8 cellular contexts compared by ENCODE assay signal in the genomic region with DNA sequence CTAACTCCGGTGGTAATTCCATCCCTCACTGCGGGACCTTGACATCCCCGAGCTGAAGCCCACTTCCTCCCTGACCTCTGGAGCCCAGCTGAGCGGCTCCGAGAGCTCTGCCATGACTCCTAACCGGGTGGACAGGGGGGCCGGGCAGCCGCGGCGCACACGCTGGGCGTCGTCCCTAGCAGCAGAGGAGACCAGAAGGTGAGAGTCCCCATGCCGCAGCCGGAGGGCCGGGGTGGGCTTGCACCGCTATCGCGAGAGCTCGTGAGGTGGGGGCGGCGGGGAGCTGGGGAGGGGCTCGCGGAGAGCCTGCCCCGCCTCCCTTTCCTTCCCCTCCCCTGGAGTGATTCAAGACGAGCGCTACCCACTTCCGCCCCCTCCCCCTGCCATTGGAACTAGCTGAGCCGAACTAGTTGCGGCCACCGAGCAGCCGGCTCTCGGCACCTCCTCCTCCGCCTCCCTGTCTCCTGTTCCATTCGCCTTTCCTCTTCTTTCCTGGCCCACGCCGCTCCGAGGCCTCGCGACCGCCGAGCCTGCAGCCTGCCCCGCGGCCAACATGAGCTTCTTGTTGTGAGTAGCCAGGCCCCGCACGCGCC. TPM values are rescaled to one million over a fixed set of nuclear protein-coding genes. Genes with fewer than 3 reads are reported as not detected.
DNase-seq lines count a peak whose midpoint lies in the region; ATAC-seq and TF ChIP-seq lines count a peak whose summit lies in the region.

A gene (plus strand): TSS at position 386 of the 593 bp plus-strand sequence. CDS start 168 bp downstream, at position 554.

- H3K4me1 ChIP-seq in OCI-LY1 (ENCODE audit: insufficient read depth, low read length, severe bottlenecking) (peaks cover 46% of the 10 kb centered on the region), mononuclear cell (ENCODE audit: insufficient read depth, low read length) (peaks cover 21% of the 10 kb centered on the region)

- H3K36me3 ChIP-seq in OCI-LY1 (ENCODE audit: insufficient read depth, low read length), result peaks cover 20% of the 10 kb centered on the region; the same call in 1 of the 2 replicates

- TF ChIP-seq CTCF in OCI-LY1 (IDR thresholded peaks at IDR 0.05; ENCODE audit: low read length), result no peak

- H3K4me2 ChIP-seq in OCI-LY1 (ENCODE audit: low read length), result peak within 1 kb of the TSS; percentile 94

- H3K9me2 ChIP-seq in OCI-LY1 (ENCODE audit: low read depth, low read length), result no peaks in the 10 kb centered on the region

- in situ Hi-C loops in Caki2 (cut with HindIII; ENCODE audit: low pct_unique_long_range_greater_than_20kb, low sequenced_read_pairs), result no loop called here

- H3K9me3 ChIP-seq in OCI-LY1 (ENCODE audit: low read length) (no peaks in the 10 kb centered on the region), mononuclear cell (ENCODE audit: low read depth, low read length) (no peaks in the 10 kb centered on the region)

- peak within 1 kb of the TSS; percentile 82 for H3K9ac ChIP-seq in OCI-LY1 (ENCODE audit: low read length)

- DNase-seq in Caki2 (ENCODE audit: low read depth), result peak; percentile 78
- DNase-seq in HT-29 (ENCODE audit: low spot score), result peak; percentile 82
- DNase-seq in activated CD8-positive, alpha-beta memory T cell treated with anti-CD3 and anti-CD28 coated beads, Interleukin-2, amount 50 U/mL, for 48 hours, result peak; percentile 87
- DNase-seq in epidermal melanocyte (ENCODE audit: insufficient read length, low spot score), result peak; percentile 75
- peak; percentile 67 to 68 for DNase-seq in stimulated activated CD8-positive, alpha-beta memory T cell treated with anti-CD3 and anti-CD28 coated beads, Interleukin-4, amount 100 ng/mL, for 1 hour (ENCODE audit: low read depth in 2 of 2, low spot score in 1 of 2)

- peak; percentile 69 for ATAC-seq in GM19468 (IDR thresholded peaks at IDR 0.05; ENCODE audit: extremely low read depth, unreplicated experiment)

- H3K79me2 ChIP-seq in OCI-LY1 (ENCODE audit: insufficient read depth, low read length), result peaks cover 45% of the 10 kb centered on the region

- H3K4me3 ChIP-seq in OCI-LY1 (ENCODE audit: low read depth, low read length, poor library complexity, severe bottlenecking) (peak within 1 kb of the TSS; percentile 91), mononuclear cell (ENCODE audit: low read length) (peak within 1 kb of the TSS; percentile 71)

- peak within 1 kb of the TSS; percentile 70; the same call in 1 of the 2 replicates for H2AFZ ChIP-seq in OCI-LY1 (ENCODE audit: low read length)

- H3K27me3 ChIP-seq in OCI-LY1 (ENCODE audit: insufficient read depth, low read length) (no peaks in the 10 kb centered on the region), mononuclear cell (ENCODE audit: insufficient read depth, low read length) (no peaks in the 10 kb centered on the region)

- H3F3A ChIP-seq in OCI-LY1 (ENCODE audit: insufficient read depth, low read length), result no peaks in the 10 kb centered on the region

- H3K27ac ChIP-seq in OCI-LY1 (ENCODE audit: low read depth, low read length, poor library complexity, severe bottlenecking), result peak within 1 kb of the TSS; percentile 54

- H4K20me1 ChIP-seq in OCI-LY1 (ENCODE audit: insufficient read depth, low read length), result no peaks in the 10 kb centered on the region

RNA-seq across cellular contexts. Expression of the gene that starts here (rescaled TPM):
- total RNA-seq in Caki2 (2014; rRNA removed; shearing (Covaris generic); ENCODE audit: low replicate concordance), result 2.6 and 3.3 TPM in 2 replicates
- 1.2 and 3.8 TPM in 2 replicates for total RNA-seq in HT-29 (2014; rRNA removed; shearing (Covaris generic))
- 12.1 TPM for total RNA-seq in mononuclear cell

Comparison
In these comparisons a context has a peak if more than half of its experiments do, and no peak if none do; other contexts are left out.
1. Peak in every context shown above with its lines: DNase-seq, ATAC-seq, H3K4me3 ChIP-seq and H3K27ac ChIP-seq.